12 cellular contexts compared by ENCODE assay signal in genomic region chr1:28718601-28719331, GRCh38. TPM values are rescaled to one million over a fixed set of nuclear protein-coding genes. Genes with fewer than 3 reads are reported as not detected.
DNase-seq lines count a peak whose midpoint lies in the region; ATAC-seq and TF ChIP-seq lines count a peak whose summit lies in the region.
"Had no signal": no experiment of that assay in that cellular context is flagged by ENCODE, and none has a peak within 500 bp of the region (broad histone marks: within the 10 kb centered on the region; RNA-seq: fewer than 3 reads in every experiment).

No MANE protein-coding gene starts in this region.

- H3K27me3 Mint-ChIP-seq in activated T-helper 17 cell treated with anti-CD3 and anti-CD28 coated beads, Interleukin-2, amount 50 U/mL, for 72 hours = no peaks in the 10 kb centered on the region
- H3K27me3 Mint-ChIP-seq in glutamatergic neuron (ENCODE audit: unreplicated experiment) = no peaks in the 10 kb centered on the region

- H3K4me3 ChIP-seq in AG10803 (ENCODE audit: low read length) (no peak overlapping the region), H7 (ENCODE audit: insufficient read depth, low read depth, low read length) (no peak overlapping the region)
- H3K4me3 ChIP-seq: body of pancreas had no signal

- H3K27me3 ChIP-seq in H7 (ENCODE audit: control insufficient read depth, insufficient read depth, low read length) = no peaks in the 10 kb centered on the region
- H3K27me3 ChIP-seq: body of pancreas had no signal

- peaks cover 15% of the 10 kb centered on the region for H3K36me3 Mint-ChIP-seq in activated T-helper 17 cell treated with anti-CD3 and anti-CD28 coated beads, Interleukin-2, amount 50 U/mL, for 72 hours (ENCODE audit: low read depth)
- H3K36me3 Mint-ChIP-seq in glutamatergic neuron (ENCODE audit: unreplicated experiment) = peaks cover 8% of the 10 kb centered on the region

- H3K36me3 ChIP-seq in H7 (replicated peaks; ENCODE audit: control insufficient read depth, insufficient read depth, low read length) = peaks cover 8% of the 10 kb centered on the region

- H3K27ac Mint-ChIP-seq in activated T-helper 17 cell treated with anti-CD3 and anti-CD28 coated beads, Interleukin-2, amount 50 U/mL, for 72 hours = peak overlapping the region; percentile 39
- no peak overlapping the region for H3K27ac Mint-ChIP-seq in glutamatergic neuron (ENCODE audit: unreplicated experiment)

- DNase-seq in AG10803 (ENCODE audit: low read depth) (peak; percentile 45), H7 (peak; percentile 46), iris pigment epithelial cell (ENCODE audit: low read depth) (peak; percentile 71), glutamatergic neuron (no peak), OCI-M2 (lab: John Stamatoyannopoulos, UW; ENCODE audit: unreplicated experiment) (no peak)
- DNase-seq in activated CD4-positive, CD25-positive, alpha-beta regulatory T cell (lab: John Stamatoyannopoulos, UW) = no peak
- DNase-seq: activated CD4-positive, alpha-beta T cell treated with anti-CD3 and anti-CD28 coated beads, Interleukin-2, amount 50 U/mL, for 1 hour; body of pancreas; NCI-H1694 treated with DMSO at 0.1 percent for 48 hours; stimulated activated CD4-positive, alpha-beta T cell treated with anti-CD3 and anti-CD28 coated beads, Interleukin-12 subunit alpha, Interleukin-12 subunit beta, amount 100 ng/mL, for 4 hours had no signal

- H3K4me1 Mint-ChIP-seq in activated T-helper 17 cell treated with anti-CD3 and anti-CD28 coated beads, Interleukin-2, amount 50 U/mL, for 72 hours = no peaks in the 10 kb centered on the region
- H3K4me1 Mint-ChIP-seq in glutamatergic neuron (ENCODE audit: low read depth, unreplicated experiment) = no peaks in the 10 kb centered on the region

- H3K4me3 Mint-ChIP-seq in activated T-helper 17 cell treated with anti-CD3 and anti-CD28 coated beads, Interleukin-2, amount 50 U/mL, for 72 hours = no peak overlapping the region
- no peak overlapping the region for H3K4me3 Mint-ChIP-seq in glutamatergic neuron (ENCODE audit: unreplicated experiment)

- H3K9me3 Mint-ChIP-seq in activated T-helper 17 cell treated with anti-CD3 and anti-CD28 coated beads, Interleukin-2, amount 50 U/mL, for 72 hours = no peaks in the 10 kb centered on the region
- peaks cover 5% of the 10 kb centered on the region for H3K9me3 Mint-ChIP-seq in glutamatergic neuron (ENCODE audit: unreplicated experiment)

- TF ChIP-seq CTCF in AG10803 (conservative IDR thresholded peaks at IDR 0.05; ENCODE audit: low read length) (no peak), glutamatergic neuron (IDR thresholded peaks at IDR 0.05; ENCODE audit: partially characterized antibody, unreplicated experiment) (no peak)

- ATAC-seq in activated T-helper 17 cell treated with anti-CD3 and anti-CD28 coated beads, Interleukin-2, amount 50 U/mL, for 72 hours (replicated peaks) = no peak
- ATAC-seq in GM19035 (IDR thresholded peaks at IDR 0.05; ENCODE audit: unreplicated experiment) = no peak
- ATAC-seq: body of pancreas had no signal

RNA-seq across cellular contexts. Expression of gene YTHDF2, which starts 18.0 kb away (rescaled TPM):
- 114 and 137 TPM in 2 replicates for total RNA-seq in H7 (2014; rRNA removed; shearing (Covaris generic))
- 10 to 100 TPM; 60.1 to 74.9 TPM for total RNA-seq in activated T-helper 17 cell treated with anti-CD3 and anti-CD28 coated beads, Interleukin-2, amount 50 U/mL, for 72 hours
- 130 TPM for total RNA-seq in glutamatergic neuron (ENCODE audit: unreplicated experiment)

RNA-seq across cellular contexts. Expression of gene GMEB1, which starts 50.2 kb away (rescaled TPM):
- total RNA-seq in H7 (2014; rRNA removed; shearing (Covaris generic)) = 20.9 and 22.5 TPM in 2 replicates
- total RNA-seq in activated T-helper 17 cell treated with anti-CD3 and anti-CD28 coated beads, Interleukin-2, amount 50 U/mL, for 72 hours = 10 to 100 TPM; 27.4 to 33.1 TPM
- 21.2 TPM for total RNA-seq in glutamatergic neuron (ENCODE audit: unreplicated experiment)

Comparison
In these comparisons a context has a peak if more than half of its experiments do, and no peak if none do; other contexts are left out.
1. DNase-seq: peak in AG10803 (single experiment), H7 (single experiment) and iris pigment epithelial cell (single experiment); none in glutamatergic neuron (single experiment), activated CD4-positive, CD25-positive, alpha-beta regulatory T cell (0 of 4) and OCI-M2 (single experiment).